ENCODE assay signal across 21 cellular contexts in genomic region chr5:155620819-155621410, GRCh38.
"Had no signal": no experiment of that assay in that cellular context is flagged by ENCODE, and none has a peak within 500 bp of the region (broad histone marks: within the 10 kb centered on the region; RNA-seq: fewer than 3 reads in every experiment).

No MANE protein-coding gene starts in this region.

- H3K36me3 Mint-ChIP-seq: activated naive CD4-positive, alpha-beta T cell treated with anti-CD3 and anti-CD28 coated beads, Interleukin-2, amount 50 U/mL, for 24 hours had no signal

- H3K36me3 ChIP-seq: left ventricle myocardium inferior, suprapubic skin, transverse colon, vagina had no signal

- H2AFZ ChIP-seq: hepatocyte had no signal

- DNase-seq: activated CD4-positive, CD25-positive, alpha-beta regulatory T cell treated with anti-CD3 and anti-CD28 coated beads, Interleukin-2, amount 50 U/mL, for 72 hours; activated CD8-positive, alpha-beta memory T cell treated with anti-CD3 and anti-CD28 coated beads for 24 hours; activated CD8-positive, alpha-beta memory T cell treated with anti-CD3 and anti-CD28 coated beads, Interleukin-2, amount 50 U/mL, for 48 hours; activated gamma-delta T cell; activated T-cell treated with anti-CD3 and anti-CD28 coated beads, Interleukin-2, amount 50 U/mL, for 72 hours; effector memory CD4-positive, alpha-beta T cell; left ventricle myocardium inferior; mammary epithelial cell; naive thymus-derived CD4-positive, alpha-beta T cell; occipital lobe; posterior cingulate gyrus; stimulated activated CD8-positive, alpha-beta memory T cell treated with anti-CD3 and anti-CD28 coated beads, Interleukin-4, amount 100 ng/mL, for 48 hours; transverse colon had no signal

- H3K4me1 Mint-ChIP-seq: activated naive CD4-positive, alpha-beta T cell treated with anti-CD3 and anti-CD28 coated beads, Interleukin-2, amount 50 U/mL, for 24 hours had no signal

- ATAC-seq: activated T-cell treated with anti-CD3 and anti-CD28 coated beads, Interleukin-2, amount 50 U/mL, for 72 hours; naive thymus-derived CD4-positive, alpha-beta T cell had no signal

- H3K4me2 ChIP-seq: hepatocyte had no signal

- H3K9me3 Mint-ChIP-seq: activated naive CD4-positive, alpha-beta T cell treated with anti-CD3 and anti-CD28 coated beads, Interleukin-2, amount 50 U/mL, for 24 hours; activated T-cell treated with anti-CD3 and anti-CD28 coated beads, Interleukin-2, amount 50 U/mL, for 72 hours; naive thymus-derived CD4-positive, alpha-beta T cell; stimulated activated naive CD8-positive, alpha-beta T cell treated with anti-CD3 and anti-CD28 coated beads, Interleukin-15, Interleukin-2, amounts not matched to agents 100 ng/mL and 50 ng/mL, for 24 hours; T-helper 1 cell treated with Interleukin-12 subunit alpha and Interleukin-12 subunit beta and Interleukin-4 antibody, amounts not matched to agents 30 μg/mL and 1 μg/mL, for 36 hours had no signal

- FAIRE-seq: bronchial epithelial cell, keratinocyte had no signal

- H3K27ac ChIP-seq: hepatocyte, left ventricle myocardium inferior, suprapubic skin, transverse colon, vagina had no signal

- H3K27ac Mint-ChIP-seq: activated naive CD4-positive, alpha-beta T cell treated with anti-CD3 and anti-CD28 coated beads, Interleukin-2, amount 50 U/mL, for 24 hours; activated T-cell treated with anti-CD3 and anti-CD28 coated beads, Interleukin-2, amount 50 U/mL, for 72 hours; naive thymus-derived CD4-positive, alpha-beta T cell; stimulated activated naive CD8-positive, alpha-beta T cell treated with anti-CD3 and anti-CD28 coated beads, Interleukin-15, Interleukin-2, amounts not matched to agents 100 ng/mL and 50 ng/mL, for 24 hours; T-helper 1 cell treated with Interleukin-12 subunit alpha and Interleukin-12 subunit beta and Interleukin-4 antibody, amounts not matched to agents 30 μg/mL and 1 μg/mL, for 36 hours had no signal

- H3K27me3 ChIP-seq: hepatocyte, suprapubic skin, transverse colon, vagina had no signal

- H3K4me3 Mint-ChIP-seq: activated naive CD4-positive, alpha-beta T cell treated with anti-CD3 and anti-CD28 coated beads, Interleukin-2, amount 50 U/mL, for 24 hours; activated T-cell treated with anti-CD3 and anti-CD28 coated beads, Interleukin-2, amount 50 U/mL, for 72 hours; naive thymus-derived CD4-positive, alpha-beta T cell; stimulated activated naive CD8-positive, alpha-beta T cell treated with anti-CD3 and anti-CD28 coated beads, Interleukin-15, Interleukin-2, amounts not matched to agents 100 ng/mL and 50 ng/mL, for 24 hours; T-helper 1 cell treated with Interleukin-12 subunit alpha and Interleukin-12 subunit beta and Interleukin-4 antibody, amounts not matched to agents 30 μg/mL and 1 μg/mL, for 36 hours had no signal

- H3K4me1 ChIP-seq: left ventricle myocardium inferior, suprapubic skin, vagina had no signal

- H3K79me2 ChIP-seq: hepatocyte had no signal

- H3K4me3 ChIP-seq: hepatocyte, left ventricle myocardium inferior, suprapubic skin, transverse colon, vagina had no signal

- H3K9me3 ChIP-seq: left ventricle myocardium inferior, suprapubic skin, transverse colon, vagina had no signal
